ENCODE assay signal across 20 cellular contexts in the genomic region with DNA sequence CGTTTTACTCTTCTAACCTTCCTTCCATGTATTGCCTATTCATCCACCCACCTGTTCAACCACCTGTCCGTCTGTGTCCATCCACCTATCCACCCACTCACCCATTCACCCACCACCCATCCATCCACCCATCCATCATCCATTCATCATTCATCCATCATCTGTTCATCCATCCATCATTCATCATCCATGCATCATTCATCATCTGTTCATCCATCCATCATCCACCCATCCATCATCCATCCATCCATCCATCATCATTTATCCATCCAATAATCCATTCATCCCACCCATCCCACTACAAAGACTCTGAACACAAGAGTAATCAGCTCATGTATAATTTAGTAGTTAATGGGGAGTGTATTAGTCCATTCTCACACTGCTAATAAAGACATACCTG.
DNase-seq lines count a peak whose midpoint lies in the region; ATAC-seq, FAIRE-seq and TF ChIP-seq lines count a peak whose summit lies in the region.
"Had no signal": no experiment of that assay in that cellular context is flagged by ENCODE, and none has a peak within 500 bp of the region (broad histone marks: within the 10 kb centered on the region; RNA-seq: fewer than 3 reads in every experiment).

No MANE protein-coding gene starts in this region.

- H3K27me3 ChIP-seq in bronchial epithelial cell (ENCODE audit: control insufficient read depth, insufficient read depth, low read length), result no peaks in the 10 kb centered on the region

- H3K36me3 ChIP-seq in bronchial epithelial cell (ENCODE audit: control insufficient read depth, insufficient read depth, low read length), result no peaks in the 10 kb centered on the region
- H3K36me3 ChIP-seq: HAP-1 had no signal

- TF ChIP-seq CTCF in bronchial epithelial cell (IDR thresholded peaks at IDR 0.05; ENCODE audit: insufficient read depth, low read length, severe bottlenecking), result no peak

- POLR2A ChIA-PET in HEK293T (lab: Yijun Ruan, JAX), result no interaction called here

- no peak for DNase-seq in stimulated activated naive CD8-positive, alpha-beta T cell treated with anti-CD3 and anti-CD28 coated beads, Interleukin-15, amount 100 ng/mL, for 72 hours
- DNase-seq in HEK293T (ENCODE audit: extremely low spot score), result no peak
- no peak for DNase-seq in bronchial epithelial cell (ENCODE audit: low read depth)
- DNase-seq in urothelium cell line (ENCODE audit: low spot score), result no peak
- DNase-seq: CD4-positive, alpha-beta T cell; DMS153; DMS79; GDM1; GM23248; HFFc6; IMR-90; Karpas-422; KBM-7 had no signal

- H3K9me3 Mint-ChIP-seq in stimulated activated naive CD8-positive, alpha-beta T cell treated with anti-CD3 and anti-CD28 coated beads, Interleukin-15, Interleukin-2, amounts not matched to agents 100 ng/mL and 50 ng/mL, for 24 hours, result no peaks in the 10 kb centered on the region
- H3K9me3 Mint-ChIP-seq in stimulated activated naive CD8-positive, alpha-beta T cell treated with anti-CD3 and anti-CD28 coated beads, Interleukin-15, amount 100 ng/mL, for 72 hours, result no peaks in the 10 kb centered on the region
- H3K9me3 Mint-ChIP-seq: CD4-positive, alpha-beta T cell; HFFc6 had no signal

- ATAC-seq in stimulated activated naive CD8-positive, alpha-beta T cell treated with anti-CD3 and anti-CD28 coated beads, Interleukin-15, amount 100 ng/mL, for 72 hours, result no peak
- no peak for ATAC-seq in HG02588 (IDR thresholded peaks at IDR 0.05; ENCODE audit: unreplicated experiment)
- ATAC-seq in HG02610 (IDR thresholded peaks at IDR 0.05; ENCODE audit: unreplicated experiment), result no peak
- ATAC-seq in HG03139 (IDR thresholded peaks at IDR 0.05; ENCODE audit: unreplicated experiment), result no peak

- no peak overlapping the region for H3K4me3 ChIP-seq in bronchial epithelial cell (ENCODE audit: low read depth, low read length)
- H3K4me3 ChIP-seq: GM23248, HAP-1 had no signal

- CTCF ChIA-PET in HEK293T (lab: Yijun Ruan, JAX), result no interaction called here

- H3K27me3 Mint-ChIP-seq in stimulated activated naive CD8-positive, alpha-beta T cell treated with anti-CD3 and anti-CD28 coated beads, Interleukin-15, Interleukin-2, amounts not matched to agents 100 ng/mL and 50 ng/mL, for 24 hours, result peaks cover 46% of the 10 kb centered on the region
- H3K27me3 Mint-ChIP-seq in stimulated activated naive CD8-positive, alpha-beta T cell treated with anti-CD3 and anti-CD28 coated beads, Interleukin-15, amount 100 ng/mL, for 72 hours, result peaks cover 54% of the 10 kb centered on the region

- H3K4me1 Mint-ChIP-seq in stimulated activated naive CD8-positive, alpha-beta T cell treated with anti-CD3 and anti-CD28 coated beads, Interleukin-15, Interleukin-2, amounts not matched to agents 100 ng/mL and 50 ng/mL, for 24 hours (ENCODE audit: low read depth), result peaks cover 34% of the 10 kb centered on the region
- peaks cover 43% of the 10 kb centered on the region for H3K4me1 Mint-ChIP-seq in stimulated activated naive CD8-positive, alpha-beta T cell treated with anti-CD3 and anti-CD28 coated beads, Interleukin-15, amount 100 ng/mL, for 72 hours

- H3K36me3 Mint-ChIP-seq in stimulated activated naive CD8-positive, alpha-beta T cell treated with anti-CD3 and anti-CD28 coated beads, Interleukin-15, Interleukin-2, amounts not matched to agents 100 ng/mL and 50 ng/mL, for 24 hours (ENCODE audit: low read depth), result no peaks in the 10 kb centered on the region

- peak overlapping the region; percentile 7 for H3K27ac Mint-ChIP-seq in stimulated activated naive CD8-positive, alpha-beta T cell treated with anti-CD3 and anti-CD28 coated beads, Interleukin-15, Interleukin-2, amounts not matched to agents 100 ng/mL and 50 ng/mL, for 24 hours
- H3K27ac Mint-ChIP-seq in stimulated activated naive CD8-positive, alpha-beta T cell treated with anti-CD3 and anti-CD28 coated beads, Interleukin-15, amount 100 ng/mL, for 72 hours, result no peak overlapping the region
- H3K27ac Mint-ChIP-seq: B cell; CD4-positive, alpha-beta T cell; HFFc6 had no signal

- H3K4me3 Mint-ChIP-seq in stimulated activated naive CD8-positive, alpha-beta T cell treated with anti-CD3 and anti-CD28 coated beads, Interleukin-15, Interleukin-2, amounts not matched to agents 100 ng/mL and 50 ng/mL, for 24 hours, result no peak overlapping the region
- H3K4me3 Mint-ChIP-seq in stimulated activated naive CD8-positive, alpha-beta T cell treated with anti-CD3 and anti-CD28 coated beads, Interleukin-15, amount 100 ng/mL, for 72 hours, result no peak overlapping the region
- H3K4me3 Mint-ChIP-seq: B cell; CD4-positive, alpha-beta T cell; HFFc6 had no signal

- peak; percentile 23 for FAIRE-seq in bronchial epithelial cell (lab: Jason Lieb, UNC)
- FAIRE-seq in urothelium cell line (lab: Jason Lieb, UNC), result peak; percentile 88
- FAIRE-seq: GM19239 had no signal

TF ChIP-seq in HEK293T, 16 proteins besides CTCF, POLR2A, EP300 and RAD21:
- TF ChIP-seq L3MBTL2 (conservative IDR thresholded peaks at IDR 0.05), result no peak
- TF ChIP-seq PKNOX1 (IDR thresholded peaks at IDR 0.05), result peak; percentile 69
